ENCODE assay signal across 8 cellular contexts in the genomic region with DNA sequence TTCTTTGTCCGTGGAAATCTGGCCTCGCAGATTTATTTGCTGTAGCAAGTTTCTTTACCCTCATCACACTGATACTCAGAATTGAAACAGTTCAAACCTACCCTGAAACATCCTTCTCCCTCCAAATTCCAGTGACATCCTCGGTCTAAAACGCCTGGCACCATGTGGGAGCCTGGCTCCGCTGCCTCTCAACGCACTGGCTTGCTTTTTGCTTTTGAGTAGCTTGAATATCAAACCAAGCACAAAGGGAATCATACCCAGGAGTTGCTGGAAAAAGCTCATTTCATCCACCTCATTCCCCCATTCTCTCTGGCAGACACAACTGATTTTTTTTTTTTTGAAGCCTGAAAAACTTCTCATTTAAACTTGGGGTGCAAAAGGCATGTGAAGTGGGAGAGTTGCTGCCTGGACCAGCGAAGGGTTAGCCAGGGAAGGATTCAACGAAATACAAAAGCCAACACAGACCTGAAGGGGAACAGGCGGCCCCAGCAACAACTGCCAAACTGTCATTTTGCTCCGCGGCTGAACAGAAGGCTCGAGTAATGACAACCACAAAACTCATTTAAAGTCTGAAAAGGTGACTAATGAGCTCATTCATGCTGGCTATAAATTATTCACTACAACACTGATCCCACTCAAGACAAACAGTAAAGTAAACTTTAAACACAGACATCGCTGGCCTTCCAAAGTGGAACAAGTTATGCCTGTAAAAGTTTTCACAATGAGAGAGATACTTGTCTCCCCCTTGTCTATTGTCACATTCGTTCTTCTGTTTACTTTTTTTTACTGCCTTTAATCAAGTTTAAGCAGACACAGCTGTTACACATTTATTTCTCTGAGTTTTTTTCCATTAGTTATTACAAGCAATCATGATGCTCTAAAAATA. TPM values are rescaled to one million over a fixed set of nuclear protein-coding genes. Genes with fewer than 3 reads are reported as not detected.
DNase-seq lines count a peak whose midpoint lies in the region; ATAC-seq, FAIRE-seq and TF ChIP-seq lines count a peak whose summit lies in the region.

No MANE protein-coding gene starts in this region.

- peak overlapping the region; percentile 84 for H3K4me3 Mint-ChIP-seq in stimulated activated naive B cell treated with anti-CD40 and anti-IgM and Interleukin-4, amounts not matched to agents 10 μg/mL and 1 μg/mL and 100 μg/mL, for 72 hours

- H3K4me1 ChIP-seq in breast epithelium: peaks cover 3 to 10% of the 10 kb centered on the region in 2 donors

- peak overlapping the region; percentile 98 for H3K27ac Mint-ChIP-seq in stimulated activated naive B cell treated with anti-CD40 and anti-IgM and Interleukin-4, amounts not matched to agents 10 μg/mL and 1 μg/mL and 100 μg/mL, for 72 hours

- peak overlapping the region; percentile 81 to 94 for H3K27ac ChIP-seq in breast epithelium

- H3K36me3 Mint-ChIP-seq in stimulated activated naive B cell treated with anti-CD40 and anti-IgM and Interleukin-4, amounts not matched to agents 10 μg/mL and 1 μg/mL and 100 μg/mL, for 72 hours: peaks cover 5 to 18% of the 10 kb centered on the region in 2 donors

- peak; percentile 22 to 23 for ATAC-seq in stimulated activated naive B cell treated with anti-CD40 and anti-IgM and Interleukin-4, amounts not matched to agents 10 μg/mL and 1 μg/mL and 100 μg/mL, for 72 hours (replicated peaks)
- no peak for ATAC-seq in HG02678 (IDR thresholded peaks at IDR 0.05; ENCODE audit: unreplicated experiment)

- peak; percentile 57 for DNase-seq in activated T-cell treated with anti-CD3 and anti-CD28 coated beads for 24 hours (ENCODE audit: low read depth)
- DNase-seq in activated T-cell treated with anti-CD3 and anti-CD28 coated beads for 4 hours: no peak
- DNase-seq in RCC 7860 (ENCODE audit: low spot score): peak; percentile 62
- DNase-seq in breast epithelium (ENCODE audit: low spot score in 2 of 2): no peak
- DNase-seq in medulla oblongata (ENCODE audit: extremely low spot score): peak; percentile 33
- DNase-seq in stimulated activated naive B cell treated with anti-CD40 and anti-IgM and Interleukin-4, amounts not matched to agents 10 μg/mL and 1 μg/mL and 100 μg/mL, for 72 hours: peak; percentile 34
- no peak for DNase-seq in germinal center (ENCODE audit: low spot score)

- H3K4me3 ChIP-seq in breast epithelium: peak overlapping the region in 2 of 3 donors; percentile 38 to 53

- intact Hi-C loops in breast epithelium (cut with DNase I; ENCODE audit: low total_unique reads): no loop called here

- no peaks in the 10 kb centered on the region for H3K9me3 Mint-ChIP-seq in stimulated activated naive B cell treated with anti-CD40 and anti-IgM and Interleukin-4, amounts not matched to agents 10 μg/mL and 1 μg/mL and 100 μg/mL, for 72 hours

- peaks cover 25 to 77% of the 10 kb centered on the region in 2 donors for H3K4me1 Mint-ChIP-seq in stimulated activated naive B cell treated with anti-CD40 and anti-IgM and Interleukin-4, amounts not matched to agents 10 μg/mL and 1 μg/mL and 100 μg/mL, for 72 hours

- H3K9me3 ChIP-seq in breast epithelium: no peaks in the 10 kb centered on the region

- no peaks in the 10 kb centered on the region for H3K27me3 Mint-ChIP-seq in stimulated activated naive B cell treated with anti-CD40 and anti-IgM and Interleukin-4, amounts not matched to agents 10 μg/mL and 1 μg/mL and 100 μg/mL, for 72 hours

- no peaks in the 10 kb centered on the region for H3K27me3 ChIP-seq in breast epithelium

- TF ChIP-seq CTCF in breast epithelium (IDR thresholded peaks at IDR 0.05): no peak

- TF ChIP-seq POLR2A in breast epithelium (IDR thresholded peaks at IDR 0.05): no peak

- FAIRE-seq in RCC 7860 (lab: Jason Lieb, UNC): peak; percentile 64

- no peaks in the 10 kb centered on the region for H3K36me3 ChIP-seq in breast epithelium

RNA-seq across cellular contexts. Expression of gene FOXN3, which starts 12.4 kb away (rescaled TPM):
- 100 to 1,000 TPM in 1 of 3 donors, 10 to 100 TPM in 2; 70.7 to 180 (median 80.3) TPM for total RNA-seq in breast epithelium

Comparison
In these comparisons a context has a peak if more than half of its experiments do, and no peak if none do; other contexts are left out.
1. DNase-seq: peak in activated T-cell treated with anti-CD3 and anti-CD28 coated beads for 24 hours (single experiment), RCC 7860 (single experiment), medulla oblongata (single experiment) and stimulated activated naive B cell treated with anti-CD40 and anti-IgM and Interleukin-4, amounts not matched to agents 10 μg/mL and 1 μg/mL and 100 μg/mL, for 72 hours (single experiment); none in activated T-cell treated with anti-CD3 and anti-CD28 coated beads for 4 hours (single experiment), breast epithelium (0 of 2) and germinal center (single experiment).